ENCODE assay signal across 25 cellular contexts in the genomic region with DNA sequence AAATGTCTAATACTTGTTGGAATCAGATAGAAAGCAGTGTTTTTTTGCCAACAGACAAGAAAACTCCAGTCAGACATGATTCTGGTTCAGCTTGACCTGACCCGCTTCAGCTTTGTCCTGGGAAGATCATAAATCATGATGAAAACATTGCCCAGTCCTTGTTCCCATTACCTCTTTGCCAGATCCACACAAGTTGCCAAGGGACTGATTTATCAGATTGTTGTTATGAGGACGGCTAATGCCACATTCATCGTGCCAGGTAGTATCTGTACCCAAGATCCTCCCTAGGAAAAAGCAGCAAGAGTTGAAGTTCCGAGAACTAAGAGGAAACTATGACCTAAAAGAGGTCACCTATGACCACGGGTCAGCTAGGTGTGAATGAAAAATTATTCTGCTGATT. TPM values are rescaled to one million over a fixed set of nuclear protein-coding genes. Genes with fewer than 3 reads are reported as not detected.
DNase-seq lines count a peak whose midpoint lies in the region; ATAC-seq and TF ChIP-seq lines count a peak whose summit lies in the region.
"Had no signal": no experiment of that assay in that cellular context is flagged by ENCODE, and none has a peak within 500 bp of the region (broad histone marks: within the 10 kb centered on the region; RNA-seq: fewer than 3 reads in every experiment).

No MANE protein-coding gene starts in this region.

- peak; percentile 59 for ATAC-seq in omental fat pad (ENCODE audit: low FRiP score)
- ATAC-seq in thoracic aorta (ENCODE audit: insufficient number of reproducible peaks, low FRiP score, low read depth) = no peak
- no peak for ATAC-seq in HG03342 (IDR thresholded peaks at IDR 0.05; ENCODE audit: unreplicated experiment)
- no peak for ATAC-seq in activated CD8-positive, alpha-beta T cell treated with anti-CD3 and anti-CD28 coated beads, Interleukin-2, amount 10 ng/mL, durations not matched to agents 7 days and 5 days
- ATAC-seq: left lung; stimulated activated effector memory CD8-positive, alpha-beta T cell treated with anti-CD3 and anti-CD28 coated beads, Interleukin-12 subunit alpha, Interleukin-12 subunit beta, amount 100 ng/mL, for 72 hours had no signal

- H3K27ac Mint-ChIP-seq in activated CD8-positive, alpha-beta T cell treated with anti-CD3 and anti-CD28 coated beads, Interleukin-2, amount 10 ng/mL, durations not matched to agents 7 days and 5 days = no peak overlapping the region
- no peak overlapping the region for H3K27ac Mint-ChIP-seq in type B pancreatic cell
- H3K27ac Mint-ChIP-seq: CD4-positive, alpha-beta memory T cell; progenitor cell of endocrine pancreas; stimulated activated effector memory CD8-positive, alpha-beta T cell treated with anti-CD3 and anti-CD28 coated beads, Interleukin-12 subunit alpha, Interleukin-12 subunit beta, amount 100 ng/mL, for 72 hours had no signal

- H3K4me1 Mint-ChIP-seq in activated CD8-positive, alpha-beta T cell treated with anti-CD3 and anti-CD28 coated beads, Interleukin-2, amount 10 ng/mL, durations not matched to agents 7 days and 5 days (ENCODE audit: low read depth) = no peaks in the 10 kb centered on the region
- H3K4me1 Mint-ChIP-seq in type B pancreatic cell (ENCODE audit: unreplicated experiment) = peaks cover 4% of the 10 kb centered on the region
- H3K4me1 Mint-ChIP-seq: CD4-positive, alpha-beta memory T cell; stimulated activated effector memory CD8-positive, alpha-beta T cell treated with anti-CD3 and anti-CD28 coated beads, Interleukin-12 subunit alpha, Interleukin-12 subunit beta, amount 100 ng/mL, for 72 hours had no signal

- H3K36me3 Mint-ChIP-seq in activated CD8-positive, alpha-beta T cell treated with anti-CD3 and anti-CD28 coated beads, Interleukin-2, amount 10 ng/mL, durations not matched to agents 7 days and 5 days (ENCODE audit: low read depth) = no peaks in the 10 kb centered on the region
- H3K36me3 Mint-ChIP-seq in type B pancreatic cell = no peaks in the 10 kb centered on the region
- H3K36me3 Mint-ChIP-seq: CD4-positive, alpha-beta memory T cell; stimulated activated effector memory CD8-positive, alpha-beta T cell treated with anti-CD3 and anti-CD28 coated beads, Interleukin-12 subunit alpha, Interleukin-12 subunit beta, amount 100 ng/mL, for 72 hours had no signal

- CTCF ChIA-PET in activated CD8-positive, alpha-beta T cell treated with anti-CD3 and anti-CD28 coated beads, Interleukin-2, amount 10 ng/mL, durations not matched to agents 7 days and 5 days (lab: Charles Lee) = no interaction called here

- no peak overlapping the region for H3K4me3 Mint-ChIP-seq in activated CD8-positive, alpha-beta T cell treated with anti-CD3 and anti-CD28 coated beads, Interleukin-2, amount 10 ng/mL, durations not matched to agents 7 days and 5 days
- no peak overlapping the region for H3K4me3 Mint-ChIP-seq in type B pancreatic cell
- H3K4me3 Mint-ChIP-seq: CD4-positive, alpha-beta memory T cell; stimulated activated effector memory CD8-positive, alpha-beta T cell treated with anti-CD3 and anti-CD28 coated beads, Interleukin-12 subunit alpha, Interleukin-12 subunit beta, amount 100 ng/mL, for 72 hours had no signal

- H3K9me3 ChIP-seq in duodenal mucosa (ENCODE audit: control insufficient read depth in 1 of 2, low read length in 2 of 2) = no peaks in the 10 kb centered on the region
- H3K9me3 ChIP-seq in thoracic aorta = no peaks in the 10 kb centered on the region
- H3K9me3 ChIP-seq: left lung, MG63, sigmoid colon had no signal

- H3K4me3 ChIP-seq in duodenal mucosa (ENCODE audit: low read depth in 1 of 2, low read length in 2 of 2) (peak overlapping the region in 1 of 2 donors; percentile 5), thoracic aorta (no peak overlapping the region)
- H3K4me3 ChIP-seq: left lung, MG63, sigmoid colon, SJCRH30 had no signal

- no peak for TF ChIP-seq CTCF in omental fat pad (IDR thresholded peaks at IDR 0.05)
- TF ChIP-seq CTCF in thoracic aorta (IDR thresholded peaks at IDR 0.05) = no peak
- TF ChIP-seq CTCF in type B pancreatic cell (conservative IDR thresholded peaks at IDR 0.05) = no peak

- peak overlapping the region; percentile 1 to 46 for H3K9ac ChIP-seq in duodenal mucosa (ENCODE audit: low read depth in 1 of 2, low read length in 2 of 2)

- DNase-seq in HT-29 (ENCODE audit: low spot score) = peak; percentile 82
- DNase-seq in omental fat pad (ENCODE audit: low spot score) = no peak
- no peak for DNase-seq in thoracic aorta (ENCODE audit: low spot score)
- DNase-seq in activated CD8-positive, alpha-beta T cell treated with anti-CD3 and anti-CD28 coated beads, Interleukin-2, amount 10 ng/mL, durations not matched to agents 7 days and 5 days = no peak
- DNase-seq in activated CD4-positive, alpha-beta T cell treated with anti-CD3 and anti-CD28 coated beads for 4 hours = no peak
- DNase-seq in type B pancreatic cell (ENCODE audit: extremely low spot score, unreplicated experiment) = no peak
- DNase-seq: activated CD4-positive, alpha-beta T cell treated with anti-CD3 and anti-CD28 coated beads, Interleukin-2, amount 50 U/mL, for 4 hours; activated CD4-positive, CD25-positive, alpha-beta regulatory T cell; activated T-cell treated with anti-CD3 and anti-CD28 coated beads, Interleukin-2, amount 50 U/mL, for 48 hours; AML-193; CD4-positive, alpha-beta memory T cell; KG1; left lung; mesenchymal stem cell; MG63; NCI-H1105; NCI-H187 treated with DMSO at 0.1 percent for 48 hours; NCI-H2171 treated with DMSO at 0.1 percent for 48 hours; NCI-H510A treated with DMSO at 0.1 percent for 48 hours; sigmoid colon; SJCRH30 had no signal

- H3K4me1 ChIP-seq in duodenal mucosa (ENCODE audit: control insufficient read depth in 1 of 2, insufficient read depth in 2 of 2, low read length in 2 of 2) = peaks cover 8 to 28% of the 10 kb centered on the region in 2 donors
- H3K4me1 ChIP-seq in thoracic aorta (ENCODE audit: control insufficient read depth in 1 of 2, low read depth in 2 of 2) = peaks cover 12 to 58% of the 10 kb centered on the region in 2 donors

- H3K36me3 ChIP-seq in duodenal mucosa (ENCODE audit: control insufficient read depth in 1 of 2, insufficient read depth in 2 of 2, low read length in 2 of 2) (no peaks in the 10 kb centered on the region), thoracic aorta (no peaks in the 10 kb centered on the region)
- H3K36me3 ChIP-seq: left lung, MG63, sigmoid colon, SJCRH30 had no signal

- POLR2A ChIA-PET in activated CD8-positive, alpha-beta T cell treated with anti-CD3 and anti-CD28 coated beads, Interleukin-2, amount 10 ng/mL, durations not matched to agents 7 days and 5 days (lab: Charles Lee) = no interaction called here

- H3K27ac ChIP-seq in duodenal mucosa (ENCODE audit: low read depth, low read length) (peak overlapping the region; percentile 48), thoracic aorta (peak overlapping the region; percentile 53 to 58)
- H3K27ac ChIP-seq: left lung, SJCRH30 had no signal

- H3K27me3 ChIP-seq in duodenal mucosa (ENCODE audit: control insufficient read depth in 1 of 2, insufficient read depth in 2 of 2, low read length in 2 of 2) (no peaks in the 10 kb centered on the region), thoracic aorta (replicated peaks; ENCODE audit: insufficient read depth) (no peaks in the 10 kb centered on the region)
- H3K27me3 ChIP-seq: left lung, MG63, sigmoid colon, SJCRH30 had no signal

- H3K27me3 Mint-ChIP-seq in activated CD8-positive, alpha-beta T cell treated with anti-CD3 and anti-CD28 coated beads, Interleukin-2, amount 10 ng/mL, durations not matched to agents 7 days and 5 days (ENCODE audit: low read depth) = peaks cover 6% of the 10 kb centered on the region
- H3K27me3 Mint-ChIP-seq in type B pancreatic cell = no peaks in the 10 kb centered on the region
- H3K27me3 Mint-ChIP-seq: progenitor cell of endocrine pancreas had no signal

- H3K9me3 Mint-ChIP-seq in activated CD8-positive, alpha-beta T cell treated with anti-CD3 and anti-CD28 coated beads, Interleukin-2, amount 10 ng/mL, durations not matched to agents 7 days and 5 days (ENCODE audit: insufficient read depth) = no peaks in the 10 kb centered on the region
- H3K9me3 Mint-ChIP-seq in type B pancreatic cell = peaks cover 8% of the 10 kb centered on the region
- H3K9me3 Mint-ChIP-seq: stimulated activated effector memory CD8-positive, alpha-beta T cell treated with anti-CD3 and anti-CD28 coated beads, Interleukin-12 subunit alpha, Interleukin-12 subunit beta, amount 100 ng/mL, for 72 hours had no signal

RNA-seq across cellular contexts. Expression of gene SLC40A1, which starts 39.0 kb away (rescaled TPM):
- 85.1 and 87.6 TPM in 2 replicates for total RNA-seq in HT-29 (2014; rRNA removed; shearing (Covaris generic))
- total RNA-seq in omental fat pad (100 to 1,000 TPM in 3 of 4 donors, 10 to 100 TPM in 1; 34.8 to 227 (median 108) TPM), thoracic aorta (100 to 1,000 TPM in 1 of 2 donors, 10 to 100 TPM in 1; 76.5 to 118 TPM), type B pancreatic cell (ENCODE audit: low replicate concordance) (23.0 and 78.9 TPM in 2 replicates)
- under 1 TPM; 0.31 to 0.47 TPM for total RNA-seq in activated CD8-positive, alpha-beta T cell treated with anti-CD3 and anti-CD28 coated beads, Interleukin-2, amount 10 ng/mL, durations not matched to agents 7 days and 5 days

Comparison
In these comparisons a context has a peak if more than half of its experiments do, and no peak if none do; other contexts are left out.
1. RNA of gene SLC40A1, which starts 39.0 kb away (total RNA-seq): 76.5 to 118 TPM in thoracic aorta, 34.8 to 227 TPM in omental fat pad, 85.1 to 87.6 TPM in HT-29 and 23.0 to 78.9 TPM in type B pancreatic cell; 0.31 to 0.47 TPM in activated CD8-positive, alpha-beta T cell treated with anti-CD3 and anti-CD28 coated beads, Interleukin-2, amount 10 ng/mL, durations not matched to agents 7 days and 5 days; every median in the first group is over 10 times any median in the second.